ENCODE assay signal across 11 cellular contexts in genomic region chr3:141795311-141795710, GRCh38. TPM values are rescaled to one million over a fixed set of nuclear protein-coding genes. Genes with fewer than 3 reads are reported as not detected.
A peak's percentile ranks its signal among the peaks of the same experiment; 100 is the strongest.
DNase-seq lines count a peak whose midpoint lies in the region; ATAC-seq and TF ChIP-seq lines count a peak whose summit lies in the region.
"Had no signal": no experiment of that assay in that cellular context is flagged by ENCODE, and none has a peak within 500 bp of the region (broad histone marks: within the 10 kb centered on the region; RNA-seq: fewer than 3 reads in every experiment).

No MANE protein-coding gene starts in this region.

- peaks cover 26% of the 10 kb centered on the region for H3K36me3 Mint-ChIP-seq in effector memory CD8-positive, alpha-beta T cell (ENCODE audit: insufficient read depth)
- H3K36me3 Mint-ChIP-seq: naive B cell had no signal

- 60 to 64% methylated on average over 4 of the region's 4 CpGs for WGBS in GM23248 (ENCODE audit: low coverage in 1 of 2, low lambda C conversion rate in 2 of 2, missing lambda C conversion rate in 2 of 2), 2 experiments

- H3K4me1 ChIP-seq in GM23248 (ENCODE audit: insufficient read depth) (peaks cover 9% of the 10 kb centered on the region), right atrium auricular region (peaks cover 0 to 20% of the 10 kb centered on the region in 2 donors)

- no peaks in the 10 kb centered on the region for H3K27me3 Mint-ChIP-seq in effector memory CD8-positive, alpha-beta T cell
- H3K27me3 Mint-ChIP-seq: naive B cell had no signal

- peak overlapping the region; percentile 84 to 87 for H3K4me3 Mint-ChIP-seq in effector memory CD8-positive, alpha-beta T cell

- peaks cover 47 to 54% of the 10 kb centered on the region in 2 donors for H3K4me1 Mint-ChIP-seq in effector memory CD8-positive, alpha-beta T cell (ENCODE audit: low read depth in 2 of 2)

- H3K27me3 ChIP-seq in GM23248 (replicated peaks; ENCODE audit: insufficient read depth) = no peaks in the 10 kb centered on the region
- H3K27me3 ChIP-seq in right atrium auricular region = no peaks in the 10 kb centered on the region

- no peaks in the 10 kb centered on the region for H3K9me2 ChIP-seq in GM23248 (ENCODE audit: insufficient read depth)

- TF ChIP-seq CTCF in right atrium auricular region (IDR thresholded peaks at IDR 0.05) = no peak

- H3K79me2 ChIP-seq in GM23248 (ENCODE audit: insufficient read depth) = no peaks in the 10 kb centered on the region

- H3K4me3 ChIP-seq in GM23248 = no peak overlapping the region
- H3K4me3 ChIP-seq in right atrium auricular region = no peak overlapping the region

- no peak overlapping the region for H3K9ac ChIP-seq in GM23248

- H3K27ac ChIP-seq in GM23248 (no peak overlapping the region), right atrium auricular region (no peak overlapping the region)

- peak overlapping the region; percentile 84; the same call in 1 of the 2 replicates for H2AFZ ChIP-seq in GM23248

- H3K27ac Mint-ChIP-seq in effector memory CD8-positive, alpha-beta T cell = peak overlapping the region; percentile 81 to 97

- H4K20me1 ChIP-seq in GM23248 (ENCODE audit: insufficient read depth) = no peaks in the 10 kb centered on the region

- no peak for ATAC-seq in effector memory CD8-positive, alpha-beta T cell (replicated peaks)
- no peak for ATAC-seq in HG02852 (IDR thresholded peaks at IDR 0.05; ENCODE audit: unreplicated experiment)

- H3K4me2 ChIP-seq in GM23248 (ENCODE audit: unreplicated experiment) = no peak overlapping the region

- DNase-seq in GM23248 (peak; percentile 25), SK-N-DZ (ENCODE audit: low spot score) (peak; percentile 47), right atrium auricular region (ENCODE audit: low spot score) (no peak)
- no peak for DNase-seq in effector memory CD8-positive, alpha-beta T cell
- peak in 2 of 3 donors; percentile 10 to 29 for DNase-seq in stimulated activated CD4-positive, alpha-beta T cell treated with anti-CD3 and anti-CD28 coated beads, TNF-alpha, amount 100 ng/mL, for 48 hours (ENCODE audit: low read depth in 3 of 3)
- DNase-seq in effector CD4-positive, alpha-beta T cell = no peak
- DNase-seq: activated gamma-delta T cell, KBM-7 had no signal

- no peaks in the 10 kb centered on the region for H3K9me3 ChIP-seq in GM23248 (ENCODE audit: low read depth)
- no peaks in the 10 kb centered on the region for H3K9me3 ChIP-seq in right atrium auricular region

- H3F3A ChIP-seq in GM23248 (ENCODE audit: insufficient read depth) = peaks cover 8% of the 10 kb centered on the region; the same call in 1 of the 2 replicates

- H3K36me3 ChIP-seq in GM23248 (ENCODE audit: low read depth) (no peaks in the 10 kb centered on the region), right atrium auricular region (no peaks in the 10 kb centered on the region)

- in situ Hi-C loops in GM23248 (cut with MboI) = no loop called here

- no peaks in the 10 kb centered on the region for H3K9me3 Mint-ChIP-seq in effector memory CD8-positive, alpha-beta T cell

RNA-seq across cellular contexts. Expression of gene GRK7, which starts 32.1 kb away (rescaled TPM):
- not detected in 2 replicates for total RNA-seq in GM23248 (2014; rRNA removed; shearing (Covaris generic))
- polyA plus RNA-seq in GM23248 (2016; fragmentation: Nextera tagmentation; extraction: Ambion mirVana) = 0.08 TPM in 1 of 2 replicates, not detected in the other
- polyA plus RNA-seq in SK-N-DZ (2014; cell fraction: cytosol; rRNA removed) = not detected in 2 replicates
- not detected in 2 replicates for polyA plus RNA-seq in SK-N-DZ (2014; cell fraction: nucleus; rRNA removed)
- total RNA-seq in right atrium auricular region = under 1 TPM in 1 of 2 donors, not detected in 1; 0.12 TPM
- total RNA-seq: fibroblast of villous mesenchyme had no signal

RNA-seq across cellular contexts. Expression of gene RNF7, which starts 57.2 kb away (rescaled TPM):
- 115 and 198 TPM in 2 replicates for total RNA-seq in GM23248 (2014; rRNA removed; shearing (Covaris generic))
- 233 and 234 TPM in 2 replicates for polyA plus RNA-seq in GM23248 (2016; fragmentation: Nextera tagmentation; extraction: Ambion mirVana)
- polyA plus RNA-seq in SK-N-DZ (2014; cell fraction: cytosol; rRNA removed) = 113 and 136 TPM in 2 replicates
- polyA plus RNA-seq in SK-N-DZ (2014; cell fraction: nucleus; rRNA removed) = 71.1 and 75.1 TPM in 2 replicates
- total RNA-seq in right atrium auricular region = 10 to 100 TPM; 64.9 to 81.2 TPM

Comparison
In these comparisons a context has a peak if more than half of its experiments do, and no peak if none do; other contexts are left out.
1. DNase-seq: peak in GM23248 (single experiment), SK-N-DZ (single experiment) and stimulated activated CD4-positive, alpha-beta T cell treated with anti-CD3 and anti-CD28 coated beads, TNF-alpha, amount 100 ng/mL, for 48 hours (2 of 3); none in effector memory CD8-positive, alpha-beta T cell (0 of 3), effector CD4-positive, alpha-beta T cell (single experiment) and right atrium auricular region (single experiment).